Comparison of ENCODE assay signal across 27 cellular contexts in the genomic region with DNA sequence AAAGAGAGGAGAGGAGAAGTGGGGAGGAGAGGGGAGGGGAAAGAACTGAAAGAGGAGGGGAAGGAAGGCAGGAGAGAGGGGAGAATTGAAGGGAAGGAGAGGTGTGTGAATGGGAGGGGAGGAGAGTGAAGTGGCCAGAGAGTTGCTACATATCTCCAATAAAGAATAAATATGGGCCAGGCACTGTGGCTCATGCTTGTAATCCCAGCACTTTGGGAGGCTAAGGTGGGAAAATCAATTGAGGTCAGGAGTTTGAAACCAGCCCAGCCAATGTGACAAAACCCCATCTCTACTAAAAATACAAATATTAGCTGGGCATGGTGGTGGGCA.
A peak's percentile ranks its signal among the peaks of the same experiment; 100 is the strongest.
DNase-seq lines count a peak whose midpoint lies in the region; ATAC-seq and TF ChIP-seq lines count a peak whose summit lies in the region.
"Had no signal": no experiment of that assay in that cellular context is flagged by ENCODE, and none has a peak within 500 bp of the region (broad histone marks: within the 10 kb centered on the region; RNA-seq: fewer than 3 reads in every experiment).

No MANE protein-coding gene starts in this region.

- H3K4me2 ChIP-seq in trophoblast cell (ENCODE audit: low read length): no peak overlapping the region

- H3K23ac ChIP-seq in trophoblast cell (ENCODE audit: low read length): no peak overlapping the region

- H3K9me3 Mint-ChIP-seq in Calu3 (ENCODE audit: low read depth, unreplicated experiment): no peaks in the 10 kb centered on the region
- H3K9me3 Mint-ChIP-seq: H9 had no signal

- no peaks in the 10 kb centered on the region for H3K9me3 ChIP-seq in trophoblast cell (ENCODE audit: insufficient read depth, low read depth, low read length)
- H3K9me3 ChIP-seq: right lobe of liver, upper lobe of right lung had no signal

- CTCF ChIA-PET in Calu3 (lab: Charles Lee): interaction anchor here (0.6 to 0.7 kb wide), 2 partner anchors 159 to 648 kb away, joined by 5 to 6 read pairs; no protein-coding TSS in a partner anchor

- no peaks in the 10 kb centered on the region for H3K79me1 ChIP-seq in trophoblast cell (ENCODE audit: low read length)

- H2AFZ ChIP-seq in trophoblast cell (ENCODE audit: insufficient read depth, low read length, poor library complexity): no peak overlapping the region

- no TSS peak for BruUV-seq in Calu3 (replicated peaks; lab: Mats Ljungman, UMichigan)

- no peak overlapping the region for H2AK5ac ChIP-seq in trophoblast cell (ENCODE audit: low read length)

- H3K36me3 ChIP-seq in trophoblast cell (ENCODE audit: control insufficient read depth in 1 of 2, insufficient read depth in 2 of 2, low read length in 2 of 2): no peaks in the 10 kb centered on the region
- H3K36me3 ChIP-seq: right lobe of liver, upper lobe of right lung had no signal

- H3K18ac ChIP-seq in trophoblast cell (ENCODE audit: low read length): no peak overlapping the region

- H3K27me3 ChIP-seq in trophoblast cell (ENCODE audit: insufficient read depth, low read length): no peaks in the 10 kb centered on the region
- H3K27me3 ChIP-seq: right lobe of liver, upper lobe of right lung had no signal

- ATAC-seq in GM21447 (IDR thresholded peaks at IDR 0.05; ENCODE audit: unreplicated experiment): peak; percentile 5
- peak; percentile 3 for ATAC-seq in HG03442 (IDR thresholded peaks at IDR 0.05; ENCODE audit: unreplicated experiment)
- ATAC-seq in left colon: peak; percentile 56
- ATAC-seq: left cardiac atrium, upper lobe of right lung had no signal

- no peak overlapping the region for H3K4ac ChIP-seq in trophoblast cell (ENCODE audit: low read depth, low read length)

- DNase-seq in Calu3: peak; percentile 2
- DNase-seq in left colon: no peak
- no peak for DNase-seq in iPS-NIHi7 (ENCODE audit: extremely low spot score)
- DNase-seq in NCI-H2029 (lab: John Stamatoyannopoulos, UW): no peak
- no peak for DNase-seq in trophoblast cell
- DNase-seq in COLO668 (lab: John Stamatoyannopoulos, UW; ENCODE audit: unreplicated experiment): no peak
- DNase-seq: ACHN; activated CD4-positive, alpha-beta T cell treated with anti-CD3 and anti-CD28 coated beads for 48 hours; activated gamma-delta T cell treated with Interleukin-2 at 50 U/mL for 16 hours; activated T-cell treated with anti-CD3 and anti-CD28 coated beads, Interleukin-2, amount 50 U/mL, for 24 hours; dermis blood vessel endothelial cell; DMS79; GF-D8; H9; left cardiac atrium; mesendoderm; NCI-H1105 treated with DMSO at 0.1 percent for 48 hours; NCI-H1930; NCI-H748 treated with DMSO at 0.1 percent for 48 hours; right lobe of liver; stimulated activated CD4-positive, alpha-beta T cell treated with anti-CD3 and anti-CD28 coated beads, Interleukin-12 subunit alpha, Interleukin-12 subunit beta, amount 100 ng/mL, for 4 hours; stimulated activated CD4-positive, alpha-beta T cell treated with anti-CD3 and anti-CD28 coated beads, Interleukin-4, amount 100 ng/mL, for 1 hour; upper lobe of right lung had no signal

- no peaks in the 10 kb centered on the region for H3K36me3 Mint-ChIP-seq in Calu3 (ENCODE audit: insufficient read depth, unreplicated experiment)

- H3K4me3 Mint-ChIP-seq in Calu3 (ENCODE audit: low read depth, unreplicated experiment): peak overlapping the region; percentile 15
- H3K4me3 Mint-ChIP-seq: activated T-cell treated with anti-CD3 and anti-CD28 coated beads, Interleukin-2, amount 50 U/mL, for 24 hours; central memory CD8-positive, alpha-beta T cell; H9 had no signal

- H4K91ac ChIP-seq in trophoblast cell (ENCODE audit: low read depth, low read length): no peak overlapping the region

- H3K4me1 Mint-ChIP-seq in Calu3 (ENCODE audit: low read depth, unreplicated experiment): peaks cover 16% of the 10 kb centered on the region
- H3K4me1 Mint-ChIP-seq: central memory CD8-positive, alpha-beta T cell; H9 had no signal

- no peaks in the 10 kb centered on the region for H3K79me2 ChIP-seq in trophoblast cell (ENCODE audit: control insufficient read depth, insufficient read depth, low read length, poor library complexity)

- no peak overlapping the region for H3K14ac ChIP-seq in trophoblast cell (ENCODE audit: low read length)

- intact Hi-C loops in Calu3 (cut with micrococcal nuclease; ENCODE audit: unreplicated experiment) (no loop called here), left colon (cut with DNase I, micrococcal nuclease) (no loop called here)

- no peak overlapping the region for H2BK120ac ChIP-seq in trophoblast cell (ENCODE audit: insufficient read depth, low read length, poor library complexity)

- TF ChIP-seq CTCF in Calu3 (IDR thresholded peaks at IDR 0.05; ENCODE audit: unreplicated experiment): no peak

- no peak overlapping the region for H3K4me3 ChIP-seq in trophoblast cell (ENCODE audit: low read depth, low read length)
- H3K4me3 ChIP-seq: right lobe of liver, upper lobe of right lung had no signal

- no peak overlapping the region for H3K9ac ChIP-seq in trophoblast cell (ENCODE audit: low read length)

- no peak overlapping the region for H2BK5ac ChIP-seq in trophoblast cell (ENCODE audit: low read depth, low read length, poor library complexity)

- H2BK12ac ChIP-seq in trophoblast cell (ENCODE audit: low read length): no peak overlapping the region

- no peak overlapping the region for H4K12ac ChIP-seq in trophoblast cell (ENCODE audit: low read depth, low read length)

- peak overlapping the region; percentile 29 for H3K27ac Mint-ChIP-seq in Calu3 (ENCODE audit: unreplicated experiment)
- H3K27ac Mint-ChIP-seq: activated T-cell treated with anti-CD3 and anti-CD28 coated beads, Interleukin-2, amount 50 U/mL, for 24 hours had no signal

- no peak overlapping the region for H4K8ac ChIP-seq in trophoblast cell (ENCODE audit: low read depth, low read length)

- H3K27ac ChIP-seq in trophoblast cell (ENCODE audit: low read depth, low read length): no peak overlapping the region
- H3K27ac ChIP-seq: right lobe of liver, upper lobe of right lung, VCaP had no signal

- H3K27me3 Mint-ChIP-seq in Calu3 (ENCODE audit: unreplicated experiment): no peaks in the 10 kb centered on the region
- H3K27me3 Mint-ChIP-seq: activated T-cell treated with anti-CD3 and anti-CD28 coated beads, Interleukin-2, amount 50 U/mL, for 24 hours; central memory CD8-positive, alpha-beta T cell had no signal

- H3K4me1 ChIP-seq in trophoblast cell (ENCODE audit: control insufficient read depth in 1 of 2, insufficient read depth in 2 of 2, low read length in 2 of 2): no peaks in the 10 kb centered on the region
- H3K4me1 ChIP-seq: right lobe of liver, upper lobe of right lung had no signal

Comparison
In these comparisons a context has a peak if more than half of its experiments do, and no peak if none do; other contexts are left out.
1. ATAC-seq: peak in every context shown above with its lines; median percentile 56 in left colon; 5 in GM21447; 3 in HG03442.